ENCODE assay signal across 12 cellular contexts in genomic region chr2:102657770-102658169, GRCh38. TPM values are rescaled to one million over a fixed set of nuclear protein-coding genes. Genes with fewer than 3 reads are reported as not detected.
DNase-seq lines count a peak whose midpoint lies in the region; ATAC-seq, FAIRE-seq and TF ChIP-seq lines count a peak whose summit lies in the region.
"Had no signal": no experiment of that assay in that cellular context is flagged by ENCODE, and none has a peak within 500 bp of the region (broad histone marks: within the 10 kb centered on the region; RNA-seq: fewer than 3 reads in every experiment).

No MANE protein-coding gene starts in this region.

- CTCF ChIA-PET in A549 (lab: Yijun Ruan, JAX) = no interaction called here

- FAIRE-seq in A549 (lab: Jason Lieb, UNC) = no peak

- H3K4me2 ChIP-seq in A549 = no peak overlapping the region

- TF ChIP-seq POLR2A in A549 (IDR thresholded peaks at IDR 0.05; ENCODE audit: low read length) = no peak

- peaks cover 9% of the 10 kb centered on the region for H3K27me3 Mint-ChIP-seq in osteocyte (ENCODE audit: unreplicated experiment)

- no peaks in the 10 kb centered on the region for H3K9me3 ChIP-seq in A549
- H3K9me3 ChIP-seq: heart right ventricle, testis had no signal

- H3K27ac ChIP-seq in A549 = no peak overlapping the region
- H3K27ac ChIP-seq: heart right ventricle, testis had no signal

- POLR2A ChIA-PET in A549 (lab: Yijun Ruan, JAX) = no interaction called here

- WGBS in A549 (ENCODE audit: missing lambda C conversion rate) = 57% methylated on average over 7 of the region's 7 CpGs

- no peak overlapping the region for H3K4me3 ChIP-seq in A549
- H3K4me3 ChIP-seq: heart right ventricle, testis had no signal

- DNase-seq in A549 (ENCODE audit: low read depth in 1 of 2, low spot score in 1 of 2) (peak; percentile 6 to 26), iPS-NIHi7 (ENCODE audit: extremely low spot score) (peak; percentile 33), RKO (ENCODE audit: low spot score) (no peak), osteocyte (ENCODE audit: extremely low spot score, unreplicated experiment) (no peak), AG20443 (ENCODE audit: low spot score) (no peak)
- DNase-seq: heart right ventricle, testis had no signal

- TF ChIP-seq EP300 in A549 (IDR thresholded peaks at IDR 0.05) = no peak

- TF ChIP-seq CTCF in A549 (IDR thresholded peaks at IDR 0.05) = no peak
- no peak for TF ChIP-seq CTCF in osteocyte (IDR thresholded peaks at IDR 0.05)

- TF ChIP-seq RAD21 in A549 (conservative IDR thresholded peaks at IDR 0.05 in 1 of 2, IDR thresholded peaks at IDR 0.05 in 1 of 2) = no peak

- H3K9me3 Mint-ChIP-seq in osteocyte (ENCODE audit: unreplicated experiment) = no peaks in the 10 kb centered on the region

- no peaks in the 10 kb centered on the region for H3K36me3 Mint-ChIP-seq in osteocyte (ENCODE audit: unreplicated experiment)

- H3K4me3 Mint-ChIP-seq in osteocyte (ENCODE audit: unreplicated experiment) = no peak overlapping the region

- H3K27ac Mint-ChIP-seq in osteocyte (ENCODE audit: unreplicated experiment) = no peak overlapping the region

- H3K4me1 Mint-ChIP-seq in osteocyte (ENCODE audit: unreplicated experiment) = no peaks in the 10 kb centered on the region

- H3K4me1 ChIP-seq in A549 = peaks cover 25% of the 10 kb centered on the region
- H3K4me1 ChIP-seq: heart right ventricle, testis had no signal

- ATAC-seq in A549 (no peak), GM18867 (IDR thresholded peaks at IDR 0.05; ENCODE audit: unreplicated experiment) (peak; percentile 52), HG03442 (IDR thresholded peaks at IDR 0.05; ENCODE audit: unreplicated experiment) (peak; percentile 66), HG03045 (IDR thresholded peaks at IDR 0.05; ENCODE audit: unreplicated experiment) (no peak)
- ATAC-seq: HCT116, heart right ventricle, Right ventricle myocardium inferior had no signal

TF ChIP-seq in A549, 52 proteins besides CTCF, POLR2A, EP300 and RAD21:
- no peak for TF ChIP-seq JUNB (IDR thresholded peaks at IDR 0.05)
- TF ChIP-seq EHMT2 (IDR thresholded peaks at IDR 0.05; ENCODE audit: low read depth) = no peak
- no peak for TF ChIP-seq HMGXB4 (CRISPR knock-in tag; IDR thresholded peaks at IDR 0.05; ENCODE audit: borderline replicate concordance)
- TF ChIP-seq HDAC2 (IDR thresholded peaks at IDR 0.05) = no peak
- TF ChIP-seq CEBPB (IDR thresholded peaks at IDR 0.05) = no peak
- TF ChIP-seq, protein P1, sequence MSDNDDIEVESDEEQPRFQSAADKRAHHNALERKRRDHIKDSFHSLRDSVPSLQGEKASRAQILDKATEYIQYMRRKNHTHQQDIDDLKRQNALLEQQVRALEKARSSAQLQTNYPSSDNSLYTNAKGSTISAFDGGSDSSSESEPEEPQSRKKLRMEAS (IDR thresholded peaks at IDR 0.05) = no peak
- no peak for TF ChIP-seq MYC (IDR thresholded peaks at IDR 0.05; ENCODE audit: borderline replicate concordance, low read length)
- TF ChIP-seq SREBF2 (IDR thresholded peaks at IDR 0.05) = no peak
- no peak for TF ChIP-seq ZNF302 (CRISPR knock-in tag; IDR thresholded peaks at IDR 0.05)
- no peak for TF ChIP-seq PBX3 (IDR thresholded peaks at IDR 0.05)
- TF ChIP-seq RCOR1 (IDR thresholded peaks at IDR 0.05; ENCODE audit: low read depth, low read length) = no peak
- TF ChIP-seq TP53 (CRISPR knock-in tag; IDR thresholded peaks at IDR 0.05) = no peak
- TF ChIP-seq CBX8 (IDR thresholded peaks at IDR 0.05) = no peak
- no peak for TF ChIP-seq NFE2L2 (conservative IDR thresholded peaks at IDR 0.05; ENCODE audit: low read length)
- TF ChIP-seq TFCP2L1 (CRISPR knock-in tag; IDR thresholded peaks at IDR 0.05) = no peak
- TF ChIP-seq HOXA7 (CRISPR knock-in tag; IDR thresholded peaks at IDR 0.05) = no peak
- TF ChIP-seq RARB (CRISPR knock-in tag; IDR thresholded peaks at IDR 0.05) = no peak
- TF ChIP-seq SMC3 (IDR thresholded peaks at IDR 0.05) = no peak
- TF ChIP-seq HOXB5 (CRISPR knock-in tag; IDR thresholded peaks at IDR 0.05) = no peak
TF ChIP-seq in A549: peak in this region for 0.

RNA-seq across cellular contexts. Expression of gene SLC9A2, which starts 38.4 kb away (rescaled TPM):
- 4.1 and 4.3 TPM in 2 replicates for polyA plus RNA-seq in A549 (2011; rRNA removed)
- 1.1 and 1.2 TPM in 2 replicates for polyA plus RNA-seq in A549 (2012; cell fraction: cytosol; rRNA removed)
- 1.0 and 1.6 TPM in 2 replicates for polyA plus RNA-seq in A549 (2012; cell fraction: nucleus; rRNA removed)
- 2.5 to 3.0 TPM (median 3.0 TPM) in 3 replicates for polyA plus RNA-seq in A549 (2017; fragmentation: RNase III; extraction: RNeasy Plus Mini Kit Qiagen cat#74134 plus additional on column Dnase treatment)
- polyA minus RNA-seq in A549 (2011; rRNA and poly(A)+ RNA removed) = 4.8 and 5.3 TPM in 2 replicates
- not detected in 2 replicates for total RNA-seq in osteocyte

Comparison
In these comparisons a context has a peak if more than half of its experiments do, and no peak if none do; other contexts are left out.
1. ATAC-seq: peak in GM18867 (single experiment) and HG03442 (single experiment); none in A549 (0 of 2) and HG03045 (single experiment).
2. DNase-seq: peak in A549 (2 of 2) and iPS-NIHi7 (single experiment); none in RKO (single experiment), osteocyte (single experiment) and AG20443 (single experiment).